14 cellular contexts compared by ENCODE assay signal in the genomic region with DNA sequence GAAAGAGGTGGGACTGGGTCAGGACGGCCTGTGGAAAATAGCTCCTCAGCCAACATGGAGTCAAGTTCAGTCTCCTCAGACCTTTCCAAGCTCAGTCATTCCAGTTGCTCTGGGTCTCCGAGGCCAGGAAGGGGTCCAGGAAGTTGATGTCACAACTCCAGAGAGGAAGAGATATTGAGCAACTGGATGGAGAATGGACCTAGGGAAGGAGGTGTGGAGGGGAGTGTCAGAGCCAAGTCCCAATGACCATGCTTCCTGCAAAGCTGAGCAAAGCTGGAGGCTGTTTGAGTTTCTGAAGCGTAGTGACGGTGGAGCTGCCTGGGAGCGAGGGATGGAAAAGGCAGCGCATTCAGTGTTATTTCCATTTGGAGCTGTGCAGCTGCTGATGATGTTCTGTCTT.
A peak's percentile ranks its signal among the peaks of the same experiment; 100 is the strongest.
DNase-seq lines count a peak whose midpoint lies in the region; ATAC-seq and TF ChIP-seq lines count a peak whose summit lies in the region.
"Had no signal": no experiment of that assay in that cellular context is flagged by ENCODE, and none has a peak within 500 bp of the region (broad histone marks: within the 10 kb centered on the region; RNA-seq: fewer than 3 reads in every experiment).

No MANE protein-coding gene starts in this region.

- TF ChIP-seq CTCF in C4-2B (conservative IDR thresholded peaks at IDR 0.05) = no peak

- intact Hi-C loops in left cardiac atrium (cut with DNase I) = no loop called here
- intact Hi-C loops in sciatic nerve (cut with DNase I) = no loop called here

- ATAC-seq in left cardiac atrium (peak; percentile 59 to 63), sciatic nerve (peak; percentile 75), HG03571 (IDR thresholded peaks at IDR 0.05; ENCODE audit: unreplicated experiment) (no peak)
- ATAC-seq: HCT116; stimulated activated effector memory CD8-positive, alpha-beta T cell treated with anti-CD3 and anti-CD28 coated beads, Interleukin-12 subunit alpha, Interleukin-12 subunit beta, amount 100 ng/mL, for 72 hours had no signal

- H3K27ac ChIP-seq in C4-2B = peak overlapping the region; percentile 45

- DNase-seq in RPMI7951 (ENCODE audit: low read depth) (peak; percentile 30), left cardiac atrium (peak; percentile 47), sciatic nerve (ENCODE audit: low spot score) (no peak), NCI-H2107 treated with DMSO at 0.1 percent for 48 hours (lab: John Stamatoyannopoulos, UW; ENCODE audit: unreplicated experiment) (no peak)
- no peak for DNase-seq in activated CD4-positive, alpha-beta T cell treated with anti-CD3 and anti-CD28 coated beads for 4 hours
- no peak for DNase-seq in activated CD4-positive, alpha-beta T cell treated with anti-CD3 and anti-CD28 coated beads for 48 hours
- DNase-seq: activated B cell treated with CpG ODN at 0.5 μM for 24 hours; activated naive CD4-positive, alpha-beta T cell treated with anti-CD3 and anti-CD28 coated beads, Interleukin-2, amount 10 ng/mL, durations not matched to agents 7 days and 5 days; MV-4-11; SW 1271 had no signal

Comparison
In these comparisons a context has a peak if more than half of its experiments do, and no peak if none do; other contexts are left out.
1. DNase-seq: peak in RPMI7951 (single experiment) and left cardiac atrium (single experiment); none in sciatic nerve (single experiment), activated CD4-positive, alpha-beta T cell treated with anti-CD3 and anti-CD28 coated beads for 4 hours (0 of 2), activated CD4-positive, alpha-beta T cell treated with anti-CD3 and anti-CD28 coated beads for 48 hours (single experiment) and NCI-H2107 treated with DMSO at 0.1 percent for 48 hours (single experiment).